In genomic region chr3:74897006-74897405, GRCh38 we compare ENCODE assay signal across 1 cellular context.
TF ChIP-seq lines count a peak whose summit lies in the region.

No MANE protein-coding gene starts in this region.

TF ChIP-seq in GM12878, 131 proteins besides CTCF, POLR2A, EP300 and RAD21 (continued from another document):
- TF ChIP-seq PBX3 (IDR thresholded peaks at IDR 0.05; ENCODE audit: insufficient replicate concordance, low read depth, low read length) (no peak), SIX5 (IDR thresholded peaks at IDR 0.05; ENCODE audit: low read depth, low read length, severe bottlenecking) (no peak), CUX1 (IDR thresholded peaks at IDR 0.05; ENCODE audit: insufficient replicate concordance, low read depth, low read length) (no peak), MYB (IDR thresholded peaks at IDR 0.05; ENCODE audit: borderline replicate concordance, low read depth, low read length) (no peak), EGR1 (IDR thresholded peaks at IDR 0.05; ENCODE audit: borderline replicate concordance in 1 of 2, low read depth in 2 of 2, low read length in 2 of 2) (no peak), MAX (IDR thresholded peaks at IDR 0.05; ENCODE audit: low read depth, low read length) (no peak), ZNF622 (IDR thresholded peaks at IDR 0.05) (no peak), IKZF2 (IDR thresholded peaks at IDR 0.05) (no peak), WRNIP1 (IDR thresholded peaks at IDR 0.05; ENCODE audit: borderline replicate concordance, low read depth, low read length) (no peak), YY1 (IDR thresholded peaks at IDR 0.05; ENCODE audit: low read depth, low read length) (no peak)
- TF ChIP-seq, protein P1, sequence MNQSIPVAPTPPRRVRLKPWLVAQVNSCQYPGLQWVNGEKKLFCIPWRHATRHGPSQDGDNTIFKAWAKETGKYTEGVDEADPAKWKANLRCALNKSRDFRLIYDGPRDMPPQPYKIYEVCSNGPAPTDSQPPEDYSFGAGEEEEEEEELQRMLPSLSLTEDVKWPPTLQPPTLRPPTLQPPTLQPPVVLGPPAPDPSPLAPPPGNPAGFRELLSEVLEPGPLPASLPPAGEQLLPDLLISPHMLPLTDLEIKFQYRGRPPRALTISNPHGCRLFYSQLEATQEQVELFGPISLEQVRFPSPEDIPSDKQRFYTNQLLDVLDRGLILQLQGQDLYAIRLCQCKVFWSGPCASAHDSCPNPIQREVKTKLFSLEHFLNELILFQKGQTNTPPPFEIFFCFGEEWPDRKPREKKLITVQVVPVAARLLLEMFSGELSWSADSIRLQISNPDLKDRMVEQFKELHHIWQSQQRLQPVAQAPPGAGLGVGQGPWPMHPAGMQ (IDR thresholded peaks at IDR 0.05; ENCODE audit: borderline replicate concordance): no peak
- TF ChIP-seq, protein P2, sequence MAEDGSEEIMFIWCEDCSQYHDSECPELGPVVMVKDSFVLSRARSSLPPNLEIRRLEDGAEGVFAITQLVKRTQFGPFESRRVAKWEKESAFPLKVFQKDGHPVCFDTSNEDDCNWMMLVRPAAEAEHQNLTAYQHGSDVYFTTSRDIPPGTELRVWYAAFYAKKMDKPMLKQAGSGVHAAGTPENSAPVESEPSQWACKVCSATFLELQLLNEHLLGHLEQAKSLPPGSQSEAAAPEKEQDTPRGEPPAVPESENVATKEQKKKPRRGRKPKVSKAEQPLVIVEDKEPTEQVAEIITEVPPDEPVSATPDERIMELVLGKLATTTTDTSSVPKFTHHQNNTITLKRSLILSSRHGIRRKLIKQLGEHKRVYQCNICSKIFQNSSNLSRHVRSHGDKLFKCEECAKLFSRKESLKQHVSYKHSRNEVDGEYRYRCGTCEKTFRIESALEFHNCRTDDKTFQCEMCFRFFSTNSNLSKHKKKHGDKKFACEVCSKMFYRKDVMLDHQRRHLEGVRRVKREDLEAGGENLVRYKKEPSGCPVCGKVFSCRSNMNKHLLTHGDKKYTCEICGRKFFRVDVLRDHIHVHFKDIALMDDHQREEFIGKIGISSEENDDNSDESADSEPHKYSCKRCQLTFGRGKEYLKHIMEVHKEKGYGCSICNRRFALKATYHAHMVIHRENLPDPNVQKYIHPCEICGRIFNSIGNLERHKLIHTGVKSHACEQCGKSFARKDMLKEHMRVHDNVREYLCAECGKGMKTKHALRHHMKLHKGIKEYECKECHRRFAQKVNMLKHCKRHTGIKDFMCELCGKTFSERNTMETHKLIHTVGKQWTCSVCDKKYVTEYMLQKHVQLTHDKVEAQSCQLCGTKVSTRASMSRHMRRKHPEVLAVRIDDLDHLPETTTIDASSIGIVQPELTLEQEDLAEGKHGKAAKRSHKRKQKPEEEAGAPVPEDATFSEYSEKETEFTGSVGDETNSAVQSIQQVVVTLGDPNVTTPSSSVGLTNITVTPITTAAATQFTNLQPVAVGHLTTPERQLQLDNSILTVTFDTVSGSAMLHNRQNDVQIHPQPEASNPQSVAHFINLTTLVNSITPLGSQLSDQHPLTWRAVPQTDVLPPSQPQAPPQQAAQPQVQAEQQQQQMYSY (CRISPR knock-in tag; IDR thresholded peaks at IDR 0.05): no peak
